Comparison of ENCODE assay signal across 8 cellular contexts in the genomic region with DNA sequence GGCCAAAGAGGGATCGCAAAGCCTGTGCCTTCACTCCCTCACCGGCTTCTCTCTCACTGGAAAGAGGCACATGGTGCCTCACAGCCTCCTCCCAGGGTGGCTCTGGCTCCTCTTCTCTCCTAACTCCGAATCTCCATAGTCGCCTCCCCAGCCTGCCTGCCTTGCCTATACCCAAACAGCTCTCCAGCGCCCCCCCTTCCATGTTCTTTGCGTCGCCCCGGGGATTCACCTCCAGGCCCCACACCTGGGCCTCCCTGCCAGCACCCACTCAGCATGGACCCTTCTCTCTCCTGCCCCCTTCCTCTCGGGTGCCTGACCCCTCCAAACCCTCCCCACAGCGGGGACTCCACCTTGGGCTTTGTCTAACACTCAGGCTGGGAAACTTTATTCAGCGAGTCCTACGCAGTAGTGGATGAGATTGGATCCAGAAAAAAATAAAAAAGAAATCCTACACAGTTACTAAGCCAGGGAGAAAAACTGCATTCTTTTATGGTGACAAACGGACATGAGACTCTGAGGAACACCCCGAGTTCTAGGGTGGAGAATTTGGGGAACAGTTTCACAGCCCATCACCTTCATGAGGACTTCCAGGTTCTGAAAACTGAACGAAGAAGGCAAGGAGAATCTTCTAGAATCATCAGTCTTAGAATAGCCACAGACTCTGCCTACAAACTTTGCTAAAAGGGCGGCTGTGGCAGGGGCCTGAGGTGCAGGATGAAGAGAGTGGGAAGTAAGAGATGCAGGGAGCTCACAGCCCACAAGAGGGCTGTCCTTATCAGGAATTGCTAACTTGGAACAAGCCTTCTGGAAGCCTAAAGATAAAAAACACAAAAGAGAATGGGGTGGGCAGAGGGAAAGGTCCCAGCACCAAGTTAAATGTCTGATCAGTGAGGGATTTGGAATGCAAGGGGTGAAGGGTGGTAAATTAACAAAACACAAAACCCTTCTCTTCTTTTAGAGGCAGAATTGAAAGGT. TPM values are rescaled to one million over a fixed set of nuclear protein-coding genes. Genes with fewer than 3 reads are reported as not detected.
DNase-seq lines count a peak whose midpoint lies in the region; ATAC-seq, FAIRE-seq and TF ChIP-seq lines count a peak whose summit lies in the region.

No MANE protein-coding gene starts in this region.

- H3K36me3 ChIP-seq in BJ (ENCODE audit: control insufficient read depth, insufficient read depth, low read length) = peaks cover 18% of the 10 kb centered on the region

- no peaks in the 10 kb centered on the region for H3K27me3 ChIP-seq in BJ (ENCODE audit: control insufficient read depth, insufficient read depth, low read length)

- no peak overlapping the region for H3K4me3 ChIP-seq in BJ (ENCODE audit: low read depth, low read length)

- POLR2A ChIA-PET in BJ (lab: Charles Lee) = no interaction called here

- H3K9me3 Mint-ChIP-seq in chondrocyte (ENCODE audit: low read depth) (no peaks in the 10 kb centered on the region), nephron (no peaks in the 10 kb centered on the region)

- no peaks in the 10 kb centered on the region for H3K27me3 Mint-ChIP-seq in chondrocyte (ENCODE audit: low read depth)
- no peaks in the 10 kb centered on the region for H3K27me3 Mint-ChIP-seq in nephron (ENCODE audit: low read depth)

- H3K4me3 Mint-ChIP-seq in chondrocyte (ENCODE audit: unreplicated experiment) (no peak overlapping the region), nephron (peak overlapping the region; percentile 14 to 70 (median 57))

- FAIRE-seq in HTR-8/SVneo (lab: Jason Lieb, UNC) = no peak

- H3K27ac Mint-ChIP-seq in chondrocyte (ENCODE audit: unreplicated experiment) = peak overlapping the region; percentile 76
- H3K27ac Mint-ChIP-seq in nephron = peak overlapping the region; percentile 33 to 75 (median 55)

- H3K4me1 Mint-ChIP-seq in chondrocyte (ENCODE audit: low read depth) (peaks cover 28% of the 10 kb centered on the region), nephron (peaks cover 53% of the 10 kb centered on the region)

- peak; percentile 75 for TF ChIP-seq CTCF in BJ (IDR thresholded peaks at IDR 0.05; ENCODE audit: insufficient read depth, low read depth, low read length)
- TF ChIP-seq CTCF in chondrocyte (IDR thresholded peaks at IDR 0.05) = peak; percentile 75
- TF ChIP-seq CTCF in nephron (IDR thresholded peaks at IDR 0.05; ENCODE audit: unreplicated experiment in 3 of 3) = peak; percentile 41 to 49 (median 46)

- no peak for ATAC-seq in GM18867 (IDR thresholded peaks at IDR 0.05; ENCODE audit: unreplicated experiment)

- H3K36me3 Mint-ChIP-seq in chondrocyte (ENCODE audit: low read depth) (peaks cover 6% of the 10 kb centered on the region), nephron (ENCODE audit: low read depth) (peaks cover 18% of the 10 kb centered on the region)

- DNase-seq in BJ (ENCODE audit: low read depth) (no peak), Kasumi-1 (lab: John Stamatoyannopoulos, UW) (peak; percentile 51 to 54), chondrocyte (ENCODE audit: low spot score) (no peak), 8988T (no peak), NCI-H1436 (lab: John Stamatoyannopoulos, UW) (no peak), HTR-8/SVneo (ENCODE audit: insufficient read length, low spot score) (no peak)

- CTCF ChIA-PET in BJ (lab: Yijun Ruan, JAX) = interaction anchor here (0.9 to 5.1 kb wide), 5 partner anchors 9 to 234 kb away, joined by 3 to 49 read pairs (median 4); no protein-coding TSS in a partner anchor

RNA-seq across cellular contexts. Expression of gene PPM1F, which starts 5.3 kb away (rescaled TPM):
- polyA plus RNA-seq in BJ (2011; rRNA removed) = 20.1 and 25.3 TPM in 2 replicates
- 9.2 and 11.9 TPM in 2 replicates for polyA minus RNA-seq in BJ (2011; rRNA and poly(A)+ RNA removed)
- 26.2 to 32.3 TPM (median 28.1 TPM) in 3 replicates for total RNA-seq in chondrocyte

RNA-seq across cellular contexts. Expression of gene TOP3B, which starts 35.3 kb away (rescaled TPM):
- 8.0 and 12.8 TPM in 2 replicates for polyA plus RNA-seq in BJ (2011; rRNA removed)
- 12.9 and 15.0 TPM in 2 replicates for polyA minus RNA-seq in BJ (2011; rRNA and poly(A)+ RNA removed)
- 23.3 to 38.1 TPM (median 25.8 TPM) in 3 replicates for total RNA-seq in chondrocyte

Comparison
In these comparisons a context has a peak if more than half of its experiments do, and no peak if none do; other contexts are left out.
1. DNase-seq: peak in Kasumi-1 (2 of 2); none in BJ (single experiment), chondrocyte (single experiment), 8988T (single experiment), NCI-H1436 (single experiment) and HTR-8/SVneo (single experiment).
2. Peak in every context shown above with its lines, with median percentiles within 50 percentile points of each other: CTCF ChIP-seq.